ENCODE assay signal across 8 cellular contexts in the genomic region with DNA sequence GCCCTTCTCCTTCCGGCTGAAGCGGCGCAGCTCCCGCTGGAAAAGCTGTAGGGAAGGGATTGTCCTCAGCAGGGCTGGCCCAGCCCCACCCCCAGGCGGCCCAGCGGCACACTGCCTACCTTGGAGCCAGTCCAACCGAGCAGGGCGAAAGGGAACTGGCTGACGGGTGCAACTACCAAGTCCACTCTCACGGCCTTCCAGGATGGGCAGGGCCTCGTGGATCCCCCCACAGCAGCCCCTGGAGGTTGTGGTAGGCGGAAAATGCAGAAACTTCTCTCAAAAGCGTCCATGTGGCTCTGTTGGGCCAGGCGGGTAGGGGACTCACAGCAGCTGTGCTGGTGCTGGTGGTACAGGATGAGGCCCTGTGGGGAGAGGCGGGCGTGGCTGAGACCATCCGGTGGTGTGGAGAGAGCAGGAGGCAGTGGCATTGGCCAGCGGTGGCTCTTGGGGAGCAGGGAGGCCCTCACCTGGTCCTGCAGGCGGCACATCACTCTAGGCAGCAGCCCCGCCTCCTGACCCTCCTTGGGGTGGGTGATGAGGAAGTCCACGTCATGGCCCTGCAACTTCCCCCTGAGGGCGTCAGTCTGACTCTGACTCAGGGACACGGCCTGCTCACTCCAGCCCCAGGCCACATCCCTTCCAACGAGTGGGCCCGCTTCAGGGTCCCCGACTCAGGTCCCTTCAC. TPM values are rescaled to one million over a fixed set of nuclear protein-coding genes. Genes with fewer than 3 reads are reported as not detected.
DNase-seq lines count a peak whose midpoint lies in the region; ATAC-seq and TF ChIP-seq lines count a peak whose summit lies in the region.

No MANE protein-coding gene starts in this region.

- H3K4ac ChIP-seq in mesendoderm (ENCODE audit: low read depth, low read length): no peak overlapping the region

- intact Hi-C loops in Panc1 (cut with micrococcal nuclease; ENCODE audit: unreplicated experiment): loop anchor here (5.0 kb wide), 1 partner anchor 123 kb away; no protein-coding TSS in a partner anchor

- no peak overlapping the region for H3K9ac ChIP-seq in mesendoderm (ENCODE audit: low read length)

- no peaks in the 10 kb centered on the region for H3K27me3 ChIP-seq in Panc1 (ENCODE audit: control insufficient read depth, insufficient read depth, low read length)
- H3K27me3 ChIP-seq in mesendoderm (ENCODE audit: insufficient read depth, low read length, poor library complexity): no peaks in the 10 kb centered on the region
- no peaks in the 10 kb centered on the region for H3K27me3 ChIP-seq in suprapubic skin

- H2BK120ac ChIP-seq in mesendoderm (ENCODE audit: low read depth, low read length): no peak overlapping the region

- no peak overlapping the region for H3K56ac ChIP-seq in mesendoderm (ENCODE audit: low read length)

- no peak overlapping the region for H4K8ac ChIP-seq in mesendoderm (ENCODE audit: low read depth, low read length)

- TF ChIP-seq CTCF in Panc1 (IDR thresholded peaks at IDR 0.05): no peak
- no peak for TF ChIP-seq CTCF in suprapubic skin (IDR thresholded peaks at IDR 0.05)

- peak in 11 of 14 donors; percentile 40 to 79 (median 69) for DNase-seq in C1 segment of cervical spinal cord (lab: John Stamatoyannopoulos, UW)
- DNase-seq in Panc1 (ENCODE audit: low read depth, low spot score): no peak
- DNase-seq in cerebellar cortex (ENCODE audit: low spot score): peak; percentile 39
- DNase-seq in mesendoderm: peak; percentile 68
- DNase-seq in suprapubic skin (ENCODE audit: low spot score in 2 of 2): peak in 1 of 2 donors; percentile 89
- DNase-seq in cortex of kidney (lab: John Stamatoyannopoulos, UW): no peak

- no TSS peak for BruUV-seq in Panc1 (replicated peaks; lab: Mats Ljungman, UMichigan)

- H3K36me3 ChIP-seq in Panc1 (ENCODE audit: control insufficient read depth, insufficient read depth, low read length) (no peaks in the 10 kb centered on the region; the same call in 1 of the 2 replicates), mesendoderm (ENCODE audit: control insufficient read depth, insufficient read depth, low read length) (peaks cover 3% of the 10 kb centered on the region), suprapubic skin (peaks cover 48% of the 10 kb centered on the region)

- ATAC-seq in GM21576 (IDR thresholded peaks at IDR 0.05; ENCODE audit: unreplicated experiment) (peak; percentile 72), Panc1 (peak; percentile 15; the same call in 1 of the 2 replicates), HG03095 (IDR thresholded peaks at IDR 0.05; ENCODE audit: unreplicated experiment) (no peak)

- H3K4me2 ChIP-seq in mesendoderm (ENCODE audit: low read length): no peak overlapping the region

- no peak overlapping the region for H3K23ac ChIP-seq in mesendoderm (ENCODE audit: low read length)

- CTCF ChIA-PET in Panc1 (lab: Charles Lee): interaction anchor here (0.6 kb wide), 1 partner anchor 271 kb away, joined by 3 read pairs; no protein-coding TSS in a partner anchor

- no peak overlapping the region for H4K5ac ChIP-seq in mesendoderm (ENCODE audit: low read length)

- peaks cover 4% of the 10 kb centered on the region; the same call in 1 of the 2 replicates for H3K4me1 ChIP-seq in Panc1 (ENCODE audit: control insufficient read depth, insufficient read depth, low read length)
- no peaks in the 10 kb centered on the region for H3K4me1 ChIP-seq in mesendoderm (ENCODE audit: control insufficient read depth, low read depth, low read length)
- peaks cover 41% of the 10 kb centered on the region for H3K4me1 ChIP-seq in suprapubic skin

- H3K9me3 ChIP-seq in Panc1 (ENCODE audit: control insufficient read depth, insufficient read depth, low read depth, low read length): no peaks in the 10 kb centered on the region
- no peaks in the 10 kb centered on the region for H3K9me3 ChIP-seq in suprapubic skin

- no peak for TF ChIP-seq POLR2A in suprapubic skin (IDR thresholded peaks at IDR 0.05)

- H2AK5ac ChIP-seq in mesendoderm (ENCODE audit: low read length): no peak overlapping the region

- H3K27ac ChIP-seq in Panc1 (ENCODE audit: low read length) (no peak overlapping the region), mesendoderm (ENCODE audit: low read depth, low read length) (no peak overlapping the region), suprapubic skin (peak overlapping the region; percentile 71)

- POLR2A ChIA-PET in Panc1 (lab: Charles Lee): no interaction called here

- no peak overlapping the region for H2BK15ac ChIP-seq in mesendoderm (replicated peaks; ENCODE audit: low read depth)

- no peak overlapping the region for H3K18ac ChIP-seq in mesendoderm (ENCODE audit: low read length)

- no peaks in the 10 kb centered on the region for H3K79me2 ChIP-seq in mesendoderm (ENCODE audit: control insufficient read depth, insufficient read depth, low read length)

- H3K79me1 ChIP-seq in mesendoderm (ENCODE audit: low read length): no peaks in the 10 kb centered on the region

- WGBS in mesendoderm (ENCODE audit: extremely low coverage, insufficient coverage, low lambda C conversion rate): no CpG with 5 or more reads among the region's 26 CpGs
- 40% methylated on average over 15 of the region's 26 CpGs for WGBS in suprapubic skin

- no peak for TF ChIP-seq EP300 in suprapubic skin (IDR thresholded peaks at IDR 0.05)

- H3K4me3 ChIP-seq in Panc1 (ENCODE audit: low read depth in 2 of 2, low read length in 2 of 2): no peak overlapping the region
- H3K4me3 ChIP-seq in mesendoderm (ENCODE audit: low read length): no peak overlapping the region
- H3K4me3 ChIP-seq in suprapubic skin: peak overlapping the region; percentile 12

- no peak overlapping the region for H2BK5ac ChIP-seq in mesendoderm (ENCODE audit: low read length)

- in situ Hi-C loops in Panc1 (cut with HindIII; ENCODE audit: low pct_unique_long_range_greater_than_20kb, low sequenced_read_pairs): no loop called here

RNA-seq across cellular contexts. Expression of a gene that starts 8.4 kb away (rescaled TPM):
- total RNA-seq in Panc1 (2021; ENCODE audit: unreplicated experiment) (1.3 TPM), suprapubic skin (1 to 10 TPM in 2 of 4 donors, not detected in 2; 2.3 to 5.0 TPM)
- polyA plus RNA-seq in Panc1 (2012; ENCODE audit: insufficient read length): 0.99 TPM
- 1.1 TPM for polyA plus RNA-seq in mesendoderm (2013, experiment 1 of 2)
- polyA plus RNA-seq in mesendoderm (2013, experiment 2 of 2): 0.95 TPM

RNA-seq across cellular contexts. Expression of a gene that starts 8.5 kb away (rescaled TPM):
- total RNA-seq in Panc1 (2021; ENCODE audit: unreplicated experiment): 36.9 TPM
- 25.4 TPM for polyA plus RNA-seq in Panc1 (2012; ENCODE audit: insufficient read length)
- polyA plus RNA-seq in mesendoderm (2013, experiment 1 of 2): 5.5 TPM
- polyA plus RNA-seq in mesendoderm (2013, experiment 2 of 2): 5.6 TPM
- 10 to 100 TPM; 38.0 to 77.6 (median 56.9) TPM for total RNA-seq in suprapubic skin

RNA-seq across cellular contexts. Expression of a gene that starts 29.3 kb away (rescaled TPM):
- 111 TPM for total RNA-seq in Panc1 (2021; ENCODE audit: unreplicated experiment)
- polyA plus RNA-seq in Panc1 (2012; ENCODE audit: insufficient read length): 215 TPM
- polyA plus RNA-seq in mesendoderm (2013, experiment 1 of 2): 28.8 TPM
- polyA plus RNA-seq in mesendoderm (2013, experiment 2 of 2): 29.1 TPM
- total RNA-seq in suprapubic skin: 100 to 1,000 TPM in 1 of 4 donors, 10 to 100 TPM in 3; 95.7 to 133 (median 98.2) TPM

RNA-seq across cellular contexts. Expression of a gene that starts 30.3 kb away (rescaled TPM):
- 0.62 TPM for total RNA-seq in Panc1 (2021; ENCODE audit: unreplicated experiment)
- polyA plus RNA-seq in Panc1 (2012; ENCODE audit: insufficient read length): 1.2 TPM
- polyA plus RNA-seq in mesendoderm (2013, experiment 1 of 2): 19.7 TPM
- 20.4 TPM for polyA plus RNA-seq in mesendoderm (2013, experiment 2 of 2)
- total RNA-seq in suprapubic skin: 10 to 100 TPM; 24.3 to 74.0 (median 43.3) TPM

RNA-seq across cellular contexts. Expression of a gene that starts 49.5 kb away (rescaled TPM):
- total RNA-seq in Panc1 (2021; ENCODE audit: unreplicated experiment) (195 TPM), suprapubic skin (10 to 100 TPM; 58.7 to 80.5 (median 66.1) TPM)
- 263 TPM for polyA plus RNA-seq in Panc1 (2012; ENCODE audit: insufficient read length)
- polyA plus RNA-seq in mesendoderm (2013, experiment 1 of 2): 123 TPM
- polyA plus RNA-seq in mesendoderm (2013, experiment 2 of 2): 124 TPM

Comparison
In these comparisons a context has a peak if more than half of its experiments do, and no peak if none do; other contexts are left out.
1. DNase-seq: peak in C1 segment of cervical spinal cord (11 of 14), cerebellar cortex (single experiment) and mesendoderm (single experiment); none in Panc1 (single experiment) and cortex of kidney (single experiment).